In the genomic region with DNA sequence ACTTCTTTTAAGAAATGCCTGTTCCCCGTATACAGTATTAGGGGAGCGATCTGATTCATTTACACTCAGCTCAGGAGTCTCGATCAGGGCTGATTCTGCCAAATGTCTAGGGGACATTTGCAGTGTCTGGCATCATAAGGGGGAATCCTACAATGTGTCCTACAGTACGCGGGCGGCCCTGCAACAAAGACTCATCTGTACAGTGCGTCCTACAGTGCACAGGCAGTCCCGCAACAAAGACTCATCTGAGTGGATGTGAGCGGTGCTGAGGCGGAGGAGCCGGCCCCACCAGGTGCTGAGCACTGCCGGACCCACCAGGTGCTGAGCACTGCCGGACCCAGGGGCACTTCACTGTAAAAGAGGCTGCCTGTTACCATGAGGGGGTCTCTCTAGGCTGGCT, we compare ENCODE assay signal across 16 cellular contexts.
"Had no signal": no experiment of that assay in that cellular context is flagged by ENCODE, and none has a peak within 500 bp of the region (broad histone marks: within the 10 kb centered on the region; RNA-seq: fewer than 3 reads in every experiment).

No MANE protein-coding gene starts in this region.

- H3K27ac ChIP-seq: adrenal gland, cardiac muscle cell, foreskin keratinocyte, psoas muscle, stomach, vagina had no signal

- H3K4me3 ChIP-seq: adrenal gland, cardiac muscle cell, psoas muscle, skin epidermis, stomach, vagina had no signal

- H3K4me3 Mint-ChIP-seq: activated CD4-positive, alpha-beta T cell treated with anti-CD3 and anti-CD28 coated beads, Interleukin-2, amount 10 ng/mL, durations not matched to agents 7 days and 5 days; activated CD8-positive, alpha-beta T cell treated with anti-CD3 and anti-CD28 coated beads, Interleukin-2, amount 10 ng/mL, durations not matched to agents 7 days and 5 days had no signal

- ATAC-seq: activated CD4-positive, CD25-positive, alpha-beta regulatory T cell treated with anti-CD3 and anti-CD28 coated beads, Interleukin-2, amount 50 U/mL, for 24 hours; activated CD8-positive, alpha-beta T cell treated with anti-CD3 and anti-CD28 coated beads, Interleukin-2, amount 10 ng/mL, durations not matched to agents 7 days and 5 days; activated naive CD4-positive, alpha-beta T cell treated with anti-CD3 and anti-CD28 coated beads, Interleukin-2, amount 50 U/mL, for 72 hours; foreskin keratinocyte; psoas muscle; right cardiac atrium had no signal

- H3K9me3 ChIP-seq: adrenal gland, psoas muscle, stomach, vagina had no signal

- DNase-seq: activated CD4-positive, alpha-beta T cell treated with anti-CD3 and anti-CD28 coated beads, Interleukin-2, amount 10 ng/mL, durations not matched to agents 7 days and 5 days; activated CD8-positive, alpha-beta memory T cell treated with anti-CD3 and anti-CD28 coated beads, Interleukin-2, amount 50 U/mL, for 4 hours; activated CD8-positive, alpha-beta T cell treated with anti-CD3 and anti-CD28 coated beads, Interleukin-2, amount 10 ng/mL, durations not matched to agents 7 days and 5 days; activated gamma-delta T cell treated with Interleukin-2 at 50 U/mL for 16 hours; foreskin keratinocyte; glutamatergic neuron; hippocampal formation; psoas muscle; right cardiac atrium; stomach had no signal

- H3K4me1 ChIP-seq: adrenal gland, foreskin keratinocyte, psoas muscle, stomach, vagina had no signal

- H3K36me3 Mint-ChIP-seq: activated naive CD4-positive, alpha-beta T cell treated with anti-CD3 and anti-CD28 coated beads, Interleukin-2, amount 50 U/mL, for 72 hours had no signal

- H3K27ac Mint-ChIP-seq: activated CD4-positive, alpha-beta T cell treated with anti-CD3 and anti-CD28 coated beads, Interleukin-2, amount 10 ng/mL, durations not matched to agents 7 days and 5 days; activated naive CD4-positive, alpha-beta T cell treated with anti-CD3 and anti-CD28 coated beads, Interleukin-2, amount 50 U/mL, for 72 hours had no signal

- H3K9me3 Mint-ChIP-seq: activated CD4-positive, alpha-beta T cell treated with anti-CD3 and anti-CD28 coated beads, Interleukin-2, amount 10 ng/mL, durations not matched to agents 7 days and 5 days; activated naive CD4-positive, alpha-beta T cell treated with anti-CD3 and anti-CD28 coated beads, Interleukin-2, amount 50 U/mL, for 72 hours had no signal

- H3K36me3 ChIP-seq: cardiac muscle cell, vagina had no signal

- H3K27me3 ChIP-seq: adrenal gland, cardiac muscle cell, stomach, vagina had no signal

- H3K27me3 Mint-ChIP-seq: activated CD4-positive, alpha-beta T cell treated with anti-CD3 and anti-CD28 coated beads, Interleukin-2, amount 10 ng/mL, durations not matched to agents 7 days and 5 days had no signal
